Comparison of ENCODE assay signal across 8 cellular contexts in the genomic region with DNA sequence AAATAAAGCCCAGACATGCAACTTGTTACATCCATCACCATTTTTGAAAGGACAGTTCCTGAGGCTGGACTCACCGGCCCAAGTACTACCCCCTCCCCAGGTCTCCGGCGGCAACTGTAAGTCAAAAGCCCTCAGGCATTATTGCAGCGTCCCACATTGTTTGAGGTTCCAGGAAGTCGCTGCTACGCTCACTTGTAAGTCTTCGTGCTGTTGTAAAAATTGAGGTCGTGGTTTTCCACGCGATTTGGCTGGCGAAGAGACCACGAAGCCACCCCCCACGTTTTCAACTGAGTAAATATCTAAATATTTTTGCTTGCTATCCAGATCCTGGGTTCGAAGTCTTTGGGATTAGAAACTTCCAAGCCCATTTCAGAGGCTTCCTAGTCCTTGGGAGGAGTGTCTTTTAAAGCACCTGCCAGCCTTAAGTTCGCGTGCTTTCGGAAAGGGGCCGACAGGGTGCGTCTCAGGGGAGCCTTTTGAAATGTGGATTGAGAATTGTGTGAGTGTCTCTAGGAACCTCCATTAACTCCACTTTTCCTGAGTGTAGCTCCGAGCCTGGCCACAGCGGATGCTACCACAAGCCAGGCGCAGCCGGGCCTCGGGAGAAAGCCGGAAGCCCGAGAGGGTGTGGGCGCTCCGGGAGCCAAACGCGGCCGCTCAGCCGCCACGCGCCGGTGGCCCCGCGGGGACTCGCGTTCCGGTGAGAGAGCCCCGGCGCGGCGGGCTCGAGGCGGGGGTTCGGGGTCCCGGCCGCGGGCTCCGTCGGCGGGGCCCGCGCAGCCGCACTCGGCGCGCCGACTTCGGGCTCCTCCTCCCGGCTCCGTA. TPM values are rescaled to one million over a fixed set of nuclear protein-coding genes. Genes with fewer than 3 reads are reported as not detected.
DNase-seq lines count a peak whose midpoint lies in the region; ATAC-seq and TF ChIP-seq lines count a peak whose summit lies in the region.

Gene FNDC3A (plus strand): TSS at position 812 of the 825 bp plus-strand sequence. CDS start 30,279 bp downstream, outside the sequence.

- peaks cover 0 to 2% of the 10 kb centered on the region in 2 donors for H3K9me3 ChIP-seq in mucosa of rectum (ENCODE audit: control insufficient read depth in 2 of 2, low read length in 2 of 2)

- peak within 1 kb of the TSS; percentile 98 for H3K27ac Mint-ChIP-seq in activated CD8-positive, alpha-beta memory T cell treated with anti-CD3 and anti-CD28 coated beads, Interleukin-2, amount 10 ng/mL, durations not matched to agents 7 days and 5 days

- H3K4me3 ChIP-seq in GM12865 (ENCODE audit: low read depth, low read length): peak within 1 kb of the TSS; percentile 97
- H3K4me3 ChIP-seq in mucosa of rectum (ENCODE audit: low read length in 2 of 2): peak within 1 kb of the TSS; percentile 83 to 91

- H3K9ac ChIP-seq in mucosa of rectum (ENCODE audit: low read depth in 1 of 2, low read length in 2 of 2): peak within 1 kb of the TSS; percentile 94 to 97

- no peak for TF ChIP-seq CTCF in GM12865 (IDR thresholded peaks at IDR 0.05; ENCODE audit: insufficient read depth, low read depth, low read length, missing control alignments)

- peak; percentile 65 for DNase-seq in 8988T
- peak; percentile 75 for DNase-seq in GM12865 (ENCODE audit: low read depth)
- peak; percentile 84 for DNase-seq in NCI-H69 (lab: John Stamatoyannopoulos, UW)
- DNase-seq in activated CD8-positive, alpha-beta memory T cell treated with anti-CD3 and anti-CD28 coated beads, Interleukin-2, amount 10 ng/mL, durations not matched to agents 7 days and 5 days: peak; percentile 70
- DNase-seq in erythroblast (lab: John Stamatoyannopoulos, UW): peak; percentile 80 to 88
- DNase-seq in stimulated activated naive CD4-positive, alpha-beta T cell (lab: John Stamatoyannopoulos, UW): peak; percentile 65 to 93 (median 82)

- no peak for TF ChIP-seq POLR2A in erythroblast (IDR thresholded peaks at IDR 0.05; ENCODE audit: low read length)

- peaks cover 31% of the 10 kb centered on the region for H3K4me1 Mint-ChIP-seq in activated CD8-positive, alpha-beta memory T cell treated with anti-CD3 and anti-CD28 coated beads, Interleukin-2, amount 10 ng/mL, durations not matched to agents 7 days and 5 days

- no peaks in the 10 kb centered on the region for H3K27me3 ChIP-seq in mucosa of rectum (ENCODE audit: control insufficient read depth in 2 of 2, insufficient read depth in 2 of 2, low read length in 2 of 2)

- peak within 1 kb of the TSS; percentile 97 for H3K27ac ChIP-seq in mucosa of rectum (ENCODE audit: low read depth in 2 of 2, low read length in 2 of 2)

- H3K36me3 Mint-ChIP-seq in activated CD8-positive, alpha-beta memory T cell treated with anti-CD3 and anti-CD28 coated beads, Interleukin-2, amount 10 ng/mL, durations not matched to agents 7 days and 5 days: peaks cover 43% of the 10 kb centered on the region

- no peaks in the 10 kb centered on the region for H3K36me3 ChIP-seq in mucosa of rectum (ENCODE audit: control insufficient read depth in 2 of 2, insufficient read depth in 2 of 2, low read length in 2 of 2)

- peaks cover 33% of the 10 kb centered on the region for H3K9me3 Mint-ChIP-seq in activated CD8-positive, alpha-beta memory T cell treated with anti-CD3 and anti-CD28 coated beads, Interleukin-2, amount 10 ng/mL, durations not matched to agents 7 days and 5 days (ENCODE audit: low read depth)

- CTCF ChIA-PET in activated CD8-positive, alpha-beta memory T cell treated with anti-CD3 and anti-CD28 coated beads, Interleukin-2, amount 10 ng/mL, durations not matched to agents 7 days and 5 days (lab: Charles Lee): interaction anchor here (0.6 to 1.6 kb wide), 3 partner anchors 91 to 938 kb away, joined by 3 to 7 read pairs (median 3); partner anchors contain the start of gene NUDT15

- H3K27me3 Mint-ChIP-seq in activated CD8-positive, alpha-beta memory T cell treated with anti-CD3 and anti-CD28 coated beads, Interleukin-2, amount 10 ng/mL, durations not matched to agents 7 days and 5 days: no peaks in the 10 kb centered on the region

- peak; percentile 9 for ATAC-seq in HG02981 (IDR thresholded peaks at IDR 0.05; ENCODE audit: unreplicated experiment)
- no peak for ATAC-seq in activated CD8-positive, alpha-beta memory T cell treated with anti-CD3 and anti-CD28 coated beads, Interleukin-2, amount 10 ng/mL, durations not matched to agents 7 days and 5 days

- peak within 1 kb of the TSS; percentile 87 for H3K4me3 Mint-ChIP-seq in activated CD8-positive, alpha-beta memory T cell treated with anti-CD3 and anti-CD28 coated beads, Interleukin-2, amount 10 ng/mL, durations not matched to agents 7 days and 5 days

- peaks cover 3 to 9% of the 10 kb centered on the region in 2 donors for H3K4me1 ChIP-seq in mucosa of rectum (ENCODE audit: control insufficient read depth in 2 of 2, insufficient read depth in 2 of 2, low read length in 2 of 2)

RNA-seq across cellular contexts. Expression of gene FNDC3A, which starts in this region (rescaled TPM):
- total RNA-seq in activated CD8-positive, alpha-beta memory T cell treated with anti-CD3 and anti-CD28 coated beads, Interleukin-2, amount 10 ng/mL, durations not matched to agents 7 days and 5 days: 10 to 100 TPM; 22.3 to 28.7 TPM
